In genomic region chr2:241593271-241593670, GRCh38 we compare ENCODE assay signal across 24 cellular contexts. TPM values are rescaled to one million over a fixed set of nuclear protein-coding genes. Genes with fewer than 3 reads are reported as not detected.
DNase-seq lines count a peak whose midpoint lies in the region; ATAC-seq and TF ChIP-seq lines count a peak whose summit lies in the region.
"Had no signal": no experiment of that assay in that cellular context is flagged by ENCODE, and none has a peak within 500 bp of the region (broad histone marks: within the 10 kb centered on the region; RNA-seq: fewer than 3 reads in every experiment).

No MANE protein-coding gene starts in this region.

- H3K79me1 ChIP-seq in mesenchymal stem cell (replicated peaks; ENCODE audit: low read length, poor library complexity, severe bottlenecking): peaks cover 28% of the 10 kb centered on the region

- H3K27ac Mint-ChIP-seq in chondrocyte (ENCODE audit: unreplicated experiment): no peak overlapping the region
- H3K27ac Mint-ChIP-seq: B cell; CD4-positive, alpha-beta T cell; CD8-positive, alpha-beta T cell had no signal

- no peak overlapping the region for H3K4me3 Mint-ChIP-seq in chondrocyte (ENCODE audit: unreplicated experiment)
- H3K4me3 Mint-ChIP-seq: B cell; CD4-positive, alpha-beta T cell; CD8-positive, alpha-beta T cell had no signal

- H3K27me3 ChIP-seq in mesenchymal stem cell (ENCODE audit: control insufficient read depth in 1 of 2, insufficient read depth in 1 of 2, low read length in 2 of 2) (no peaks in the 10 kb centered on the region), osteoblast (ENCODE audit: insufficient read depth, low read length) (no peaks in the 10 kb centered on the region)
- H3K27me3 ChIP-seq: BLaER1 treated with 17β-estradiol and CSF1 and Interleukin-3, amounts not matched to agents 10 nM and 100 nM had no signal

- H3K4me2 ChIP-seq in mesenchymal stem cell (ENCODE audit: low read length, poor library complexity, severe bottlenecking): no peak overlapping the region
- no peak overlapping the region for H3K4me2 ChIP-seq in osteoblast (ENCODE audit: insufficient read depth, low read length)
- H3K4me2 ChIP-seq: A549; BLaER1 treated with 17β-estradiol and CSF1 and Interleukin-3, amounts not matched to agents 10 nM and 100 nM had no signal

- peaks cover 7% of the 10 kb centered on the region for H3K9me3 Mint-ChIP-seq in chondrocyte (ENCODE audit: low read depth)
- H3K9me3 Mint-ChIP-seq: CD4-positive, alpha-beta T cell; CD8-positive, alpha-beta T cell had no signal

- H3K18ac ChIP-seq in mesenchymal stem cell (ENCODE audit: low read depth in 1 of 2, low read length in 2 of 2): no peak overlapping the region

- H2AK5ac ChIP-seq in mesenchymal stem cell (ENCODE audit: low read length, severe bottlenecking): no peak overlapping the region

- peak; percentile 50 for DNase-seq in chondrocyte (ENCODE audit: low spot score)
- DNase-seq in mesenchymal stem cell: no peak
- DNase-seq in osteoblast (ENCODE audit: insufficient read length, low spot score, missing footprints): peak; percentile 18
- peak; percentile 40 for DNase-seq in sciatic nerve (ENCODE audit: low spot score)
- DNase-seq in DMS153 treated with DMSO at 0.1 percent for 48 hours (lab: John Stamatoyannopoulos, UW; ENCODE audit: unreplicated experiment): no peak
- no peak for DNase-seq in GM13976 (ENCODE audit: low spot score)
- DNase-seq in coronary artery (ENCODE audit: low spot score): no peak
- DNase-seq in effector CD4-positive, alpha-beta T cell: no peak
- DNase-seq: AML-193; Caco-2; Calu3; CD4-positive, alpha-beta T cell; CD8-positive, alpha-beta T cell; DMS53; DMS79; DND-41; EL; GDM1 had no signal

- H3K36me3 ChIP-seq in mesenchymal stem cell (ENCODE audit: control insufficient read depth in 1 of 2, insufficient read depth in 2 of 2, low read depth in 1 of 2, low read length in 2 of 2): peaks cover 51 to 61% of the 10 kb centered on the region in 2 experiments
- peaks cover 19% of the 10 kb centered on the region for H3K36me3 ChIP-seq in osteoblast (ENCODE audit: insufficient read depth, low read length)

- no peak overlapping the region for H2BK12ac ChIP-seq in mesenchymal stem cell (ENCODE audit: low read length in 2 of 2)

- no peak overlapping the region for H2BK120ac ChIP-seq in mesenchymal stem cell (ENCODE audit: low read depth, low read length)

- H3K36me3 Mint-ChIP-seq in chondrocyte (ENCODE audit: low read depth): peaks cover 16% of the 10 kb centered on the region

- H4K8ac ChIP-seq in mesenchymal stem cell (ENCODE audit: low read length): no peak overlapping the region

- no peak overlapping the region for H3K4ac ChIP-seq in mesenchymal stem cell (ENCODE audit: low read depth in 1 of 2, low read length in 2 of 2)

- in situ Hi-C loops in GM13976 (cut with MboI; ENCODE audit: low sequenced_read_pairs, unreplicated experiment): no loop called here

- WGBS in mesenchymal stem cell: 98% methylated on average over 15 of the region's 16 CpGs

- no peaks in the 10 kb centered on the region for H3K4me1 ChIP-seq in mesenchymal stem cell (ENCODE audit: control insufficient read depth, insufficient read depth, low read depth, low read length)
- H3K4me1 ChIP-seq in osteoblast (ENCODE audit: insufficient read depth, low read length): no peaks in the 10 kb centered on the region
- H3K4me1 ChIP-seq: A549, Caco-2 had no signal

- no peak overlapping the region for H3K9ac ChIP-seq in mesenchymal stem cell (ENCODE audit: low read length)

- H4K91ac ChIP-seq in mesenchymal stem cell (ENCODE audit: low read length): peak overlapping the region; percentile 67

- H3K14ac ChIP-seq in mesenchymal stem cell (ENCODE audit: low read length in 2 of 2): no peak overlapping the region

- intact Hi-C loops in sciatic nerve (cut with DNase I): no loop called here

- no peaks in the 10 kb centered on the region for H3K79me2 ChIP-seq in osteoblast (ENCODE audit: insufficient read depth, low read length)

- H2AFZ ChIP-seq in mesenchymal stem cell (ENCODE audit: low read depth, low read length) (no peak overlapping the region), osteoblast (ENCODE audit: low read length) (no peak overlapping the region)

- H3K9me3 ChIP-seq in mesenchymal stem cell (ENCODE audit: control insufficient read depth, low read length) (peaks cover 14% of the 10 kb centered on the region), osteoblast (ENCODE audit: low read depth, low read length) (peaks cover 3% of the 10 kb centered on the region)
- H3K9me3 ChIP-seq: Caco-2 had no signal

- peaks cover 8% of the 10 kb centered on the region for H4K20me1 ChIP-seq in osteoblast (ENCODE audit: insufficient read depth, low read length)

- H3K23ac ChIP-seq in mesenchymal stem cell (ENCODE audit: low read length in 2 of 2): no peak overlapping the region

- no peaks in the 10 kb centered on the region for H3K27me3 Mint-ChIP-seq in chondrocyte (ENCODE audit: low read depth)
- H3K27me3 Mint-ChIP-seq: B cell; CD4-positive, alpha-beta T cell had no signal

- H3K4me1 Mint-ChIP-seq in chondrocyte (ENCODE audit: low read depth): peaks cover 4% of the 10 kb centered on the region
- H3K4me1 Mint-ChIP-seq: B cell had no signal

- H3K4me3 ChIP-seq in mesenchymal stem cell (ENCODE audit: insufficient read depth in 1 of 2, low read depth in 1 of 2, low read length in 2 of 2): no peak overlapping the region
- no peak overlapping the region for H3K4me3 ChIP-seq in osteoblast (ENCODE audit: insufficient read depth, low read length)
- H3K4me3 ChIP-seq in coronary artery: no peak overlapping the region
- H3K4me3 ChIP-seq: A549; BLaER1 treated with 17β-estradiol and CSF1 and Interleukin-3, amounts not matched to agents 10 nM and 100 nM; GM12878 had no signal

- H2BK15ac ChIP-seq in mesenchymal stem cell (ENCODE audit: low read depth, poor library complexity, severe bottlenecking): no peak overlapping the region

- no peak for ATAC-seq in sciatic nerve
- ATAC-seq: A549; CD8-positive, alpha-beta T cell; GM12878 had no signal

- H3K27ac ChIP-seq in mesenchymal stem cell (ENCODE audit: low read length, poor library complexity, severe bottlenecking) (no peak overlapping the region), osteoblast (ENCODE audit: low read depth, low read length) (no peak overlapping the region), coronary artery (no peak overlapping the region)
- H3K27ac ChIP-seq: 22Rv1; A549; BLaER1 treated with 17β-estradiol and CSF1 and Interleukin-3, amounts not matched to agents 10 nM and 100 nM; C4-2B had no signal

- H2BK5ac ChIP-seq in mesenchymal stem cell (ENCODE audit: low read depth, low read length, poor library complexity, severe bottlenecking): no peak overlapping the region

- no peak for TF ChIP-seq CTCF in chondrocyte (IDR thresholded peaks at IDR 0.05)
- TF ChIP-seq CTCF in osteoblast (IDR thresholded peaks at IDR 0.05; ENCODE audit: extremely low read depth, low read depth, low read length): no peak
- TF ChIP-seq CTCF in GM13976 (IDR thresholded peaks at IDR 0.05; ENCODE audit: borderline replicate concordance, control extremely low read depth, extremely low read depth, insufficient read depth, missing control alignments): no peak
- TF ChIP-seq CTCF in coronary artery (IDR thresholded peaks at IDR 0.05): no peak

RNA-seq across cellular contexts. Expression of gene BOK, which starts 34.7 kb away (rescaled TPM):
- total RNA-seq in chondrocyte (28.5 to 46.8 TPM (median 44.6 TPM) in 3 replicates), osteoblast (33.3 and 41.3 TPM in 2 replicates), sciatic nerve (31.1 TPM)
- 16.6 TPM for polyA plus RNA-seq in mesenchymal stem cell (2013, experiment 1 of 2)
- 17.5 TPM for polyA plus RNA-seq in mesenchymal stem cell (2013, experiment 2 of 2)
- total RNA-seq: CD4-positive, alpha-beta T cell; CD8-positive, alpha-beta T cell had no signal

RNA-seq across cellular contexts. Expression of gene THAP4, which starts 43.7 kb away (rescaled TPM):
- total RNA-seq in chondrocyte (40.9 to 42.4 TPM (median 41.4 TPM) in 3 replicates), osteoblast (43.3 and 43.4 TPM in 2 replicates), sciatic nerve (37.7 TPM)
- 43.7 TPM for polyA plus RNA-seq in mesenchymal stem cell (2013, experiment 1 of 2)
- 43.3 TPM for polyA plus RNA-seq in mesenchymal stem cell (2013, experiment 2 of 2)

RNA-seq across cellular contexts. Expression of gene ATG4B, which starts 44.2 kb away (rescaled TPM):
- 53.1 to 64.0 TPM (median 57.2 TPM) in 3 replicates for total RNA-seq in chondrocyte
- 50.1 TPM for polyA plus RNA-seq in mesenchymal stem cell (2013, experiment 1 of 2)
- 44.5 TPM for polyA plus RNA-seq in mesenchymal stem cell (2013, experiment 2 of 2)
- total RNA-seq in osteoblast: 42.7 and 48.0 TPM in 2 replicates
- 92.6 TPM for total RNA-seq in sciatic nerve

Comparison
In these comparisons a context has a peak if more than half of its experiments do, and no peak if none do; other contexts are left out.
1. DNase-seq: peak in chondrocyte (single experiment), osteoblast (single experiment) and sciatic nerve (single experiment); none in mesenchymal stem cell (single experiment), DMS153 treated with DMSO at 0.1 percent for 48 hours (single experiment), GM13976 (single experiment), coronary artery (single experiment) and effector CD4-positive, alpha-beta T cell (single experiment).